ENCODE assay signal across 9 cellular contexts in the genomic region with DNA sequence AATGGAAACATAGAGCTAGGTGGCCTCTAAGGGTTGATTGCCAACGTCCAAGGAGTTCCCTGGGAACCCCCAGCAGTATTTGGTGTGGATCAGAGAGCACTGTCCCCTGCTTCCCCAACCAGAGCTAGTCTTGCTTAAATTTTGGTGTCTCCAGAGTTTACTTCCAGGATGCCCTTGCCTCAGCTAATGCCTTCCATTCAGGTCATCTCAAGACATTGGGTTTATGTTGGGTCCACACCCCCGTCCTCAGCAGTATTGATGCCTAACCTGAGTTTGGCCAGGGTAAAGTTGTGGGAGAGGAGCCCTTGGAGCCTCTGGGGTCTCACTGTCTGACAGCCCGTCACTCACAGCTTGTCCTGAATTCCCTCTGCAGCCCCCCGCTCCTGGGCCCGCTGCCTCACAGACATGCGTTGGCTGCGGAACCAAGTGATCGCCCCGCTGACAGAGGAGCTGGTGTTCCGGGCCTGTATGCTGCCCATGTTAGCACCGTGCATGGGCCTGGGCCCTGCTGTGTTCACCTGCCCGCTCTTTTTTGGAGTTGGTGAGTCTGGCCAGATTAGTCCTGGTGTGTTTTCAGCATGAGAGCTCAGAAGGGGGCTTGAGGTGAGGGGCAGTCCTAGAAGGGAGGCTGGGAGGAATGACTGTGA. TPM values are rescaled to one million over a fixed set of nuclear protein-coding genes. Genes with fewer than 3 reads are reported as not detected.
DNase-seq lines count a peak whose midpoint lies in the region; ATAC-seq and TF ChIP-seq lines count a peak whose summit lies in the region.
"Had no signal": no experiment of that assay in that cellular context is flagged by ENCODE, and none has a peak within 500 bp of the region (broad histone marks: within the 10 kb centered on the region; RNA-seq: fewer than 3 reads in every experiment).

No MANE protein-coding gene starts in this region.

- H3K27me3 ChIP-seq in GM23338 (ENCODE audit: insufficient read depth) (no peaks in the 10 kb centered on the region), SJSA1 (replicated peaks) (no peaks in the 10 kb centered on the region), esophagus muscularis mucosa (no peaks in the 10 kb centered on the region), rectal smooth muscle tissue (ENCODE audit: control insufficient read depth, insufficient read depth, low read length) (no peaks in the 10 kb centered on the region)

- H3K79me2 ChIP-seq in GM23338 (replicated peaks; ENCODE audit: insufficient read depth): peaks cover 29% of the 10 kb centered on the region

- no peak overlapping the region for H3K27ac Mint-ChIP-seq in GM23338

- H3K27ac ChIP-seq in GM23338 (ENCODE audit: low read depth) (no peak overlapping the region), SJSA1 (no peak overlapping the region), esophagus muscularis mucosa (replicated peaks in 1 of 4) (peak overlapping the region in 2 of 4 donors; percentile 98 to 100), rectal smooth muscle tissue (ENCODE audit: low read depth, low read length) (no peak overlapping the region)

- H3K36me3 ChIP-seq in GM23338 (ENCODE audit: insufficient read depth) (no peaks in the 10 kb centered on the region; the same call in 1 of the 2 replicates), SJSA1 (peaks cover 93% of the 10 kb centered on the region), esophagus muscularis mucosa (peaks cover 11 to 55% (median 45%) of the 10 kb centered on the region in 4 donors), rectal smooth muscle tissue (ENCODE audit: control insufficient read depth, insufficient read depth, low read length) (peaks cover 22% of the 10 kb centered on the region)

- H3K4me1 ChIP-seq in GM23338 (ENCODE audit: insufficient read depth) (peaks cover 9% of the 10 kb centered on the region), SJSA1 (replicated peaks) (peaks cover 21% of the 10 kb centered on the region), esophagus muscularis mucosa (peaks cover 25 to 43% (median 40%) of the 10 kb centered on the region in 4 donors), rectal smooth muscle tissue (ENCODE audit: control insufficient read depth, insufficient read depth, low read length) (peaks cover 15% of the 10 kb centered on the region)

- peak overlapping the region; percentile 84 for H3K4me3 Mint-ChIP-seq in GM23338

- H3K4me3 ChIP-seq in GM23338 (peak overlapping the region; percentile 94), SJSA1 (peak overlapping the region; percentile 92), esophagus muscularis mucosa (peak overlapping the region in 3 of 4 donors; percentile 98 to 100 (median 99)), rectal smooth muscle tissue (ENCODE audit: low read length) (peak overlapping the region; percentile 96)

- TF ChIP-seq EP300 in esophagus muscularis mucosa (IDR thresholded peaks at IDR 0.05): no peak

- DNase-seq in GM23338 (ENCODE audit: low spot score) (no peak), SJSA1 (ENCODE audit: low read depth in 1 of 2, low spot score in 2 of 2) (no peak), esophagus muscularis mucosa (ENCODE audit: extremely low spot score) (no peak), T1000 (lab: John Stamatoyannopoulos, UW) (no peak), DMS153 (lab: John Stamatoyannopoulos, UW) (no peak)
- DNase-seq in stimulated activated CD4-positive, alpha-beta T cell treated with anti-CD3 and anti-CD28 coated beads, Interleukin-1b, Interleukin-23, amount 100 ng/mL, for 48 hours: no peak
- DNase-seq: left colon had no signal

- peaks cover 17% of the 10 kb centered on the region for H4K20me1 ChIP-seq in GM23338 (replicated peaks; ENCODE audit: insufficient read depth)

- no peak overlapping the region for H2AFZ ChIP-seq in GM23338

- 88% methylated on average over 11 of the region's 12 CpGs for WGBS in esophagus muscularis mucosa

- H3F3A ChIP-seq in GM23338 (replicated peaks; ENCODE audit: low read depth): 0 out of 2 replicates have a peak, but pooled peaks cover 7% of the 10 kb centered on the region

- intact Hi-C loops in esophagus muscularis mucosa (cut with DNase I): loop anchor here (10.0 kb wide), 2 partner anchors 110 to 280 kb away; a partner anchor contains a TSS

- no peaks in the 10 kb centered on the region for H3K9me3 ChIP-seq in SJSA1 (replicated peaks)
- H3K9me3 ChIP-seq in esophagus muscularis mucosa: peaks cover 0 to 3% (median 0%) of the 10 kb centered on the region in 4 donors

- H3K27me3 Mint-ChIP-seq in GM23338 (ENCODE audit: insufficient read depth, low read depth, poor library complexity): peaks cover 7% of the 10 kb centered on the region

- H3K9me3 Mint-ChIP-seq in GM23338: no peaks in the 10 kb centered on the region; the same call in 2 of the 3 replicates

- no peak for TF ChIP-seq CTCF in GM23338 (conservative IDR thresholded peaks at IDR 0.05; ENCODE audit: low read depth in 2 of 2)
- TF ChIP-seq CTCF in esophagus muscularis mucosa (IDR thresholded peaks at IDR 0.05): no peak

- TF ChIP-seq POLR2A in esophagus muscularis mucosa (IDR thresholded peaks at IDR 0.05; ENCODE audit: low read depth): no peak

- peaks cover 18% of the 10 kb centered on the region for H3K36me3 Mint-ChIP-seq in GM23338 (ENCODE audit: low read depth)

- peak overlapping the region; percentile 98 for H3K4me2 ChIP-seq in GM23338

- H3K9me2 ChIP-seq in GM23338 (ENCODE audit: insufficient read depth): no peaks in the 10 kb centered on the region

- ATAC-seq in GM23338 (no peak), GM21528 (IDR thresholded peaks at IDR 0.05; ENCODE audit: low FRiP score, unreplicated experiment) (no peak)

- H3K4me1 Mint-ChIP-seq in GM23338: peaks cover 10% of the 10 kb centered on the region

- H3K9ac ChIP-seq in rectal smooth muscle tissue (ENCODE audit: low read length): peak overlapping the region; percentile 88

TF ChIP-seq in GM23338, 12 proteins besides CTCF, POLR2A, EP300 and RAD21:
- no peak for TF ChIP-seq EZH2phosphoT487 (IDR thresholded peaks at IDR 0.05; ENCODE audit: unreplicated experiment)
- TF ChIP-seq CREB1 (CRISPR knock-in tag; IDR thresholded peaks at IDR 0.05; ENCODE audit: low read depth): no peak
- TF ChIP-seq, protein P1, sequence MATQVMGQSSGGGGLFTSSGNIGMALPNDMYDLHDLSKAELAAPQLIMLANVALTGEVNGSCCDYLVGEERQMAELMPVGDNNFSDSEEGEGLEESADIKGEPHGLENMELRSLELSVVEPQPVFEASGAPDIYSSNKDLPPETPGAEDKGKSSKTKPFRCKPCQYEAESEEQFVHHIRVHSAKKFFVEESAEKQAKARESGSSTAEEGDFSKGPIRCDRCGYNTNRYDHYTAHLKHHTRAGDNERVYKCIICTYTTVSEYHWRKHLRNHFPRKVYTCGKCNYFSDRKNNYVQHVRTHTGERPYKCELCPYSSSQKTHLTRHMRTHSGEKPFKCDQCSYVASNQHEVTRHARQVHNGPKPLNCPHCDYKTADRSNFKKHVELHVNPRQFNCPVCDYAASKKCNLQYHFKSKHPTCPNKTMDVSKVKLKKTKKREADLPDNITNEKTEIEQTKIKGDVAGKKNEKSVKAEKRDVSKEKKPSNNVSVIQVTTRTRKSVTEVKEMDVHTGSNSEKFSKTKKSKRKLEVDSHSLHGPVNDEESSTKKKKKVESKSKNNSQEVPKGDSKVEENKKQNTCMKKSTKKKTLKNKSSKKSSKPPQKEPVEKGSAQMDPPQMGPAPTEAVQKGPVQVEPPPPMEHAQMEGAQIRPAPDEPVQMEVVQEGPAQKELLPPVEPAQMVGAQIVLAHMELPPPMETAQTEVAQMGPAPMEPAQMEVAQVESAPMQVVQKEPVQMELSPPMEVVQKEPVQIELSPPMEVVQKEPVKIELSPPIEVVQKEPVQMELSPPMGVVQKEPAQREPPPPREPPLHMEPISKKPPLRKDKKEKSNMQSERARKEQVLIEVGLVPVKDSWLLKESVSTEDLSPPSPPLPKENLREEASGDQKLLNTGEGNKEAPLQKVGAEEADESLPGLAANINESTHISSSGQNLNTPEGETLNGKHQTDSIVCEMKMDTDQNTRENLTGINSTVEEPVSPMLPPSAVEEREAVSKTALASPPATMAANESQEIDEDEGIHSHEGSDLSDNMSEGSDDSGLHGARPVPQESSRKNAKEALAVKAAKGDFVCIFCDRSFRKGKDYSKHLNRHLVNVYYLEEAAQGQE (IDR thresholded peaks at IDR 0.05; ENCODE audit: unreplicated experiment): no peak
- no peak for TF ChIP-seq JUNB (IDR thresholded peaks at IDR 0.05; ENCODE audit: unreplicated experiment)
- TF ChIP-seq EZH2 (IDR thresholded peaks at IDR 0.05; ENCODE audit: low read depth, unreplicated experiment): no peak

RNA-seq across cellular contexts. Expression of a gene that starts 1.4 kb away (rescaled TPM):
- total RNA-seq in GM23338 (2014; rRNA removed; shearing (Covaris generic)): 44.7 and 55.1 TPM in 2 replicates
- 27.7 and 27.8 TPM in 2 replicates for polyA plus RNA-seq in GM23338 (2016; fragmentation: Nextera tagmentation; extraction: Ambion mirVana)
- total RNA-seq in SJSA1 (2014; rRNA removed; shearing (Covaris generic)): 75.0 and 76.3 TPM in 2 replicates
- total RNA-seq in esophagus muscularis mucosa: 10 to 100 TPM in 3 of 4 donors, 1 to 10 TPM in 1; 8.7 to 18.2 (median 13.0) TPM

RNA-seq across cellular contexts. Expression of a gene that starts 12.2 kb away (rescaled TPM):
- 56.7 and 63.5 TPM in 2 replicates for total RNA-seq in GM23338 (2014; rRNA removed; shearing (Covaris generic))
- 9.8 and 11.1 TPM in 2 replicates for polyA plus RNA-seq in GM23338 (2016; fragmentation: Nextera tagmentation; extraction: Ambion mirVana)
- total RNA-seq in SJSA1 (2014; rRNA removed; shearing (Covaris generic)): 64.1 and 79.9 TPM in 2 replicates
- total RNA-seq in esophagus muscularis mucosa: 10 to 100 TPM in 2 of 4 donors, 1 to 10 TPM in 2; 8.7 to 21.9 (median 13.1) TPM
